ENCODE assay signal across 22 cellular contexts in genomic region chr3:125681146-125681545, GRCh38.
DNase-seq lines count a peak whose midpoint lies in the region; ATAC-seq, FAIRE-seq and TF ChIP-seq lines count a peak whose summit lies in the region.
"Had no signal": no experiment of that assay in that cellular context is flagged by ENCODE, and none has a peak within 500 bp of the region (broad histone marks: within the 10 kb centered on the region; RNA-seq: fewer than 3 reads in every experiment).

No MANE protein-coding gene starts in this region.

- H3K4me3 Mint-ChIP-seq in activated naive CD8-positive, alpha-beta T cell treated with anti-CD3 and anti-CD28 coated beads, Interleukin-2, amount 50 U/mL, for 24 hours = no peak overlapping the region
- H3K4me3 Mint-ChIP-seq in activated naive CD8-positive, alpha-beta T cell treated with anti-CD3 and anti-CD28 coated beads for 36 hours = no peak overlapping the region
- H3K4me3 Mint-ChIP-seq: B cell; CD4-positive, alpha-beta T cell; CD8-positive, alpha-beta T cell had no signal

- no peak overlapping the region for H2AK5ac ChIP-seq in neuronal stem cell (ENCODE audit: low read depth, low read length)

- no peak overlapping the region for H3K4ac ChIP-seq in neuronal stem cell (ENCODE audit: low read length)

- no peak overlapping the region for H2BK15ac ChIP-seq in neuronal stem cell (ENCODE audit: low read length)

- no peak overlapping the region for H2BK5ac ChIP-seq in neuronal stem cell (ENCODE audit: low read length)

- DNase-seq in activated naive CD8-positive, alpha-beta T cell treated with anti-CD3 and anti-CD28 coated beads, Interleukin-2, amount 50 U/mL, for 24 hours = no peak
- DNase-seq in activated naive CD8-positive, alpha-beta T cell treated with anti-CD3 and anti-CD28 coated beads for 36 hours = no peak
- DNase-seq in neuronal stem cell (ENCODE audit: low spot score) (no peak), urothelium cell line (ENCODE audit: low spot score) (no peak), H54 (ENCODE audit: insufficient read length, low spot score) (no peak), ecto neural progenitor cell (ENCODE audit: low spot score) (no peak)
- DNase-seq: AML-193; Caco-2; Calu3; CD4-positive, alpha-beta T cell; CD8-positive, alpha-beta T cell; DMS79 treated with DMSO at 0.1 percent for 48 hours; GF-D8 had no signal

- no CpG with 5 or more reads among the region's 11 CpGs for WGBS in neuronal stem cell (ENCODE audit: extremely low coverage in 2 of 2, insufficient read length in 2 of 2, insufficient replicate concordance in 1 of 2), 2 donors

- H2BK120ac ChIP-seq in neuronal stem cell (ENCODE audit: low read depth, low read length) = no peak overlapping the region

- no peak overlapping the region for H3K27ac Mint-ChIP-seq in activated naive CD8-positive, alpha-beta T cell treated with anti-CD3 and anti-CD28 coated beads, Interleukin-2, amount 50 U/mL, for 24 hours
- no peak overlapping the region for H3K27ac Mint-ChIP-seq in activated naive CD8-positive, alpha-beta T cell treated with anti-CD3 and anti-CD28 coated beads for 36 hours
- H3K27ac Mint-ChIP-seq: B cell; CD4-positive, alpha-beta T cell; CD8-positive, alpha-beta T cell had no signal

- H3K4me2 ChIP-seq in neuronal stem cell (ENCODE audit: insufficient read depth, low read length, poor library complexity, severe bottlenecking) = no peak overlapping the region
- H3K4me2 ChIP-seq: A549; BLaER1 treated with 17β-estradiol and CSF1 and Interleukin-3, amounts not matched to agents 10 nM and 100 nM had no signal

- H3K36me3 Mint-ChIP-seq in activated naive CD8-positive, alpha-beta T cell treated with anti-CD3 and anti-CD28 coated beads, Interleukin-2, amount 50 U/mL, for 24 hours (ENCODE audit: low read depth) = no peaks in the 10 kb centered on the region
- no peaks in the 10 kb centered on the region for H3K36me3 Mint-ChIP-seq in activated naive CD8-positive, alpha-beta T cell treated with anti-CD3 and anti-CD28 coated beads for 36 hours
- H3K36me3 Mint-ChIP-seq: CD8-positive, alpha-beta T cell had no signal

- no peak overlapping the region for H4K91ac ChIP-seq in neuronal stem cell (ENCODE audit: low read depth, low read length, poor library complexity)

- no peaks in the 10 kb centered on the region for H3K27me3 ChIP-seq in neuronal stem cell (ENCODE audit: control insufficient read depth in 3 of 3, insufficient read depth in 3 of 3, low read depth in 1 of 3, low read length in 3 of 3)
- H3K27me3 ChIP-seq: BLaER1 treated with 17β-estradiol and CSF1 and Interleukin-3, amounts not matched to agents 10 nM and 100 nM had no signal

- FAIRE-seq in urothelium cell line (lab: Jason Lieb, UNC) (peak; percentile 20), H54 (lab: Jason Lieb, UNC) (no peak)
- FAIRE-seq: A549, D721Med, G401.6, GM12891, GM19239 had no signal

- no peak overlapping the region for H2AFZ ChIP-seq in neuronal stem cell (ENCODE audit: low read length)

- H3K18ac ChIP-seq in neuronal stem cell (ENCODE audit: low read length) = no peak overlapping the region

- no peaks in the 10 kb centered on the region for H3K4me1 Mint-ChIP-seq in activated naive CD8-positive, alpha-beta T cell treated with anti-CD3 and anti-CD28 coated beads, Interleukin-2, amount 50 U/mL, for 24 hours
- no peaks in the 10 kb centered on the region for H3K4me1 Mint-ChIP-seq in activated naive CD8-positive, alpha-beta T cell treated with anti-CD3 and anti-CD28 coated beads for 36 hours
- H3K4me1 Mint-ChIP-seq: B cell had no signal

- no peak overlapping the region for H3K4me3 ChIP-seq in neuronal stem cell (ENCODE audit: low read length in 2 of 2)
- H3K4me3 ChIP-seq: A549; BLaER1 treated with 17β-estradiol and CSF1 and Interleukin-3, amounts not matched to agents 10 nM and 100 nM had no signal

- H3K27ac ChIP-seq in neuronal stem cell (replicated peaks; ENCODE audit: low read length) = no peak overlapping the region
- H3K27ac ChIP-seq: 22Rv1; A549; BLaER1 treated with 17β-estradiol and CSF1 and Interleukin-3, amounts not matched to agents 10 nM and 100 nM; C4-2B had no signal

- ATAC-seq in activated naive CD8-positive, alpha-beta T cell treated with anti-CD3 and anti-CD28 coated beads, Interleukin-2, amount 50 U/mL, for 24 hours = peak; percentile 33
- ATAC-seq: A549; CD8-positive, alpha-beta T cell had no signal

- peak overlapping the region; percentile 80 for H3K23ac ChIP-seq in neuronal stem cell (ENCODE audit: low read depth, low read length, poor library complexity)

- no peaks in the 10 kb centered on the region for H3K36me3 ChIP-seq in neuronal stem cell (replicated peaks in 1 of 2; ENCODE audit: control insufficient read depth in 2 of 2, insufficient read depth in 2 of 2, low read length in 2 of 2)
- H3K36me3 ChIP-seq: BLaER1 treated with 17β-estradiol and CSF1 and Interleukin-3, amounts not matched to agents 10 nM and 100 nM had no signal

- no peaks in the 10 kb centered on the region for H3K79me1 ChIP-seq in neuronal stem cell (ENCODE audit: low read depth, low read length)

- H3K9me3 ChIP-seq in neuronal stem cell (replicated peaks in 1 of 2; ENCODE audit: control insufficient read depth in 2 of 2, insufficient read depth in 1 of 2, low read depth in 1 of 2, low read length in 2 of 2) = peaks cover 0 to 4% of the 10 kb centered on the region in 2 donors
- H3K9me3 ChIP-seq: A549; BLaER1 treated with 17β-estradiol and CSF1 and Interleukin-3, amounts not matched to agents 10 nM and 100 nM; Caco-2 had no signal

- no peak overlapping the region for H2BK12ac ChIP-seq in neuronal stem cell (ENCODE audit: low read length)

- no peaks in the 10 kb centered on the region for H3K4me1 ChIP-seq in neuronal stem cell (ENCODE audit: control insufficient read depth in 2 of 2, insufficient read depth in 1 of 2, low read depth in 1 of 2, low read length in 2 of 2)
- H3K4me1 ChIP-seq: A549, Caco-2 had no signal

- H3K27me3 Mint-ChIP-seq in activated naive CD8-positive, alpha-beta T cell treated with anti-CD3 and anti-CD28 coated beads, Interleukin-2, amount 50 U/mL, for 24 hours = peaks cover 5% of the 10 kb centered on the region
- peaks cover 15% of the 10 kb centered on the region for H3K27me3 Mint-ChIP-seq in activated naive CD8-positive, alpha-beta T cell treated with anti-CD3 and anti-CD28 coated beads for 36 hours

- no peak overlapping the region for H4K8ac ChIP-seq in neuronal stem cell (ENCODE audit: low read depth, low read length)

- no peak overlapping the region for H3K9ac ChIP-seq in neuronal stem cell (ENCODE audit: low read depth, low read length, poor library complexity)
- H3K9ac ChIP-seq: BLaER1 treated with 17β-estradiol and CSF1 and Interleukin-3, amounts not matched to agents 10 nM and 100 nM had no signal

- no peaks in the 10 kb centered on the region for H3K9me3 Mint-ChIP-seq in activated naive CD8-positive, alpha-beta T cell treated with anti-CD3 and anti-CD28 coated beads, Interleukin-2, amount 50 U/mL, for 24 hours
- no peaks in the 10 kb centered on the region for H3K9me3 Mint-ChIP-seq in activated naive CD8-positive, alpha-beta T cell treated with anti-CD3 and anti-CD28 coated beads for 36 hours
- H3K9me3 Mint-ChIP-seq: CD4-positive, alpha-beta T cell; CD8-positive, alpha-beta T cell had no signal

- H3K14ac ChIP-seq in neuronal stem cell (ENCODE audit: low read length) = peak overlapping the region; percentile 89

- no peak for TF ChIP-seq POLR2A in H54 (IDR thresholded peaks at IDR 0.05; ENCODE audit: low read depth, low read length)
